In the genomic region with DNA sequence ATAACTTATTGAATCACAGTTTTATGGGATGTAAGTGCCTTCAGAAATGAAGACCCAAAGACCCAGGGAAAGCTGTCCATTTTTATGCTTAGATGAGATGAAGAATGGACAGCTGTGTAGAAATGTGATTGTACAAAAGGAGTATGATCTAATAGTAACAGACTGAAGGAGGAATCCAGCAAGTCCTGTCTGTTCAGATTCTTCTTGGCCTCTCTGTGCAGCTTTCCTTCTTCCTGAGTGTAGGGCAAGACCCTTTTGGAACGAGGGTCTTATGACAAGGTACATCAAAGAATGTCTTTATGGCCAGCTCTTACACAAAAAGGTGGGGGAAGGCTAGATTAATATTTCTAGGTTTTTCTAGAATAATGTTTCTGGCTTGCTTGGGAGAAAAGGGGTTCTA, we compare ENCODE assay signal across 28 cellular contexts. TPM values are rescaled to one million over a fixed set of nuclear protein-coding genes. Genes with fewer than 3 reads are reported as not detected.
DNase-seq lines count a peak whose midpoint lies in the region; ATAC-seq and TF ChIP-seq lines count a peak whose summit lies in the region.
"Had no signal": no experiment of that assay in that cellular context is flagged by ENCODE, and none has a peak within 500 bp of the region (broad histone marks: within the 10 kb centered on the region; RNA-seq: fewer than 3 reads in every experiment).

No MANE protein-coding gene starts in this region.

- no peaks in the 10 kb centered on the region for H3K36me3 Mint-ChIP-seq in CD4-positive, alpha-beta T cell (ENCODE audit: low read depth)
- H3K36me3 Mint-ChIP-seq in activated T-helper 17 cell treated with anti-CD3 and anti-CD28 coated beads, Interleukin-2, amount 50 U/mL, for 72 hours (ENCODE audit: low read depth): peaks cover 4% of the 10 kb centered on the region
- H3K36me3 Mint-ChIP-seq in mesothelial cell of epicardium: peaks cover 3% of the 10 kb centered on the region
- H3K36me3 Mint-ChIP-seq: CD4-positive, alpha-beta memory T cell; memory B cell had no signal

- peaks cover 6% of the 10 kb centered on the region for H3K4me1 Mint-ChIP-seq in CD4-positive, alpha-beta T cell (ENCODE audit: low read depth)
- peaks cover 5% of the 10 kb centered on the region for H3K4me1 Mint-ChIP-seq in activated T-helper 17 cell treated with anti-CD3 and anti-CD28 coated beads, Interleukin-2, amount 50 U/mL, for 72 hours
- H3K4me1 Mint-ChIP-seq in mesothelial cell of epicardium: peaks cover 44% of the 10 kb centered on the region

- H3K27ac ChIP-seq in CD4-positive, alpha-beta T cell (ENCODE audit: low read depth, low read length): no peak overlapping the region
- no peak overlapping the region for H3K27ac ChIP-seq in right atrium auricular region
- H3K27ac ChIP-seq: esophagus muscularis mucosa, upper lobe of right lung had no signal

- CTCF ChIA-PET in CD4-positive, alpha-beta T cell (lab: Charles Lee): interaction anchor here (1.0 to 2.3 kb wide), 3 partner anchors 18 to 54 kb away, joined by 3 to 10 read pairs (median 3); no protein-coding TSS in a partner anchor

- peaks cover 8% of the 10 kb centered on the region for H3K27me3 ChIP-seq in CD4-positive, alpha-beta T cell (ENCODE audit: control insufficient read depth, insufficient read depth, low read length)
- H3K27me3 ChIP-seq in skeletal muscle satellite cell (ENCODE audit: control insufficient read depth, insufficient read depth, low read length): no peaks in the 10 kb centered on the region
- H3K27me3 ChIP-seq in right atrium auricular region: no peaks in the 10 kb centered on the region
- H3K27me3 ChIP-seq: esophagus muscularis mucosa, upper lobe of right lung had no signal

- intact Hi-C loops in CD4-positive, alpha-beta T cell (cut with DNase I, micrococcal nuclease): loop anchor here in 1 of 2 experiments (2.0 to 5.0 kb wide), 2 partner anchors 50 to 685 kb away; a partner anchor contains a TSS

- POLR2A ChIA-PET in CD4-positive, alpha-beta T cell (lab: Charles Lee): interaction anchor here (5.9 kb wide), 1 partner anchor 40 kb away, joined by 52 read pairs; a partner anchor contains a TSS

- no peak for DNase-seq in CD4-positive, alpha-beta T cell
- DNase-seq in mesothelial cell of epicardium (ENCODE audit: low spot score in 2 of 2, unreplicated experiment in 2 of 2) (no peak), COR-L47 (lab: John Stamatoyannopoulos, UW) (no peak), NCI-H345 (lab: John Stamatoyannopoulos, UW) (no peak), right atrium auricular region (ENCODE audit: low spot score) (no peak)
- DNase-seq: activated CD4-positive, alpha-beta T cell treated with anti-CD3 and anti-CD28 coated beads, Interleukin-2, amount 50 U/mL, for 1 hour; activated CD8-positive, alpha-beta memory T cell treated with anti-CD3 and anti-CD28 coated beads, Interleukin-2, amount 10 ng/mL, durations not matched to agents 7 days and 5 days; activated naive CD4-positive, alpha-beta T cell treated with anti-CD3 and anti-CD28 coated beads for 36 hours; amniotic stem cell; CD4-positive, alpha-beta memory T cell; GOT3; NCI-H1694 treated with DMSO at 0.1 percent for 48 hours; NCI-H2171; NCI-H524; NK-92 treated with Interleukin-12 subunit alpha and Interleukin-12 subunit beta, amount 100 ng/mL, for 24 hours; occipital lobe; SHP77; stimulated activated CD4-positive, alpha-beta T cell treated with anti-CD3 and anti-CD28 coated beads, Interleukin-2, amount 100 ng/mL, for 24 hours; upper lobe of right lung had no signal

- peaks cover 34% of the 10 kb centered on the region for H3K4me1 ChIP-seq in skeletal muscle satellite cell (ENCODE audit: control insufficient read depth, insufficient read depth, low read length)
- H3K4me1 ChIP-seq in right atrium auricular region: peaks cover 0 to 14% of the 10 kb centered on the region in 2 donors
- H3K4me1 ChIP-seq: upper lobe of right lung had no signal

- peak overlapping the region; percentile 84 for H3K4me2 ChIP-seq in skeletal muscle satellite cell (ENCODE audit: low read length)

- H3K36me3 ChIP-seq in skeletal muscle satellite cell (ENCODE audit: insufficient read depth, low read length): peaks cover 2% of the 10 kb centered on the region
- H3K36me3 ChIP-seq in right atrium auricular region: no peaks in the 10 kb centered on the region
- H3K36me3 ChIP-seq: esophagus muscularis mucosa, upper lobe of right lung had no signal

- peaks cover 18% of the 10 kb centered on the region for H3K27me3 Mint-ChIP-seq in CD4-positive, alpha-beta T cell
- peaks cover 5% of the 10 kb centered on the region for H3K27me3 Mint-ChIP-seq in activated T-helper 17 cell treated with anti-CD3 and anti-CD28 coated beads, Interleukin-2, amount 50 U/mL, for 72 hours
- no peaks in the 10 kb centered on the region for H3K27me3 Mint-ChIP-seq in mesothelial cell of epicardium (ENCODE audit: low read depth)

- TF ChIP-seq CTCF in CD4-positive, alpha-beta T cell (IDR thresholded peaks at IDR 0.05): no peak
- TF ChIP-seq CTCF in mesothelial cell of epicardium (IDR thresholded peaks at IDR 0.05; ENCODE audit: unreplicated experiment) (no peak), right atrium auricular region (IDR thresholded peaks at IDR 0.05) (no peak)

- H3K4me3 Mint-ChIP-seq in CD4-positive, alpha-beta T cell: peak overlapping the region; percentile 22
- H3K4me3 Mint-ChIP-seq in activated T-helper 17 cell treated with anti-CD3 and anti-CD28 coated beads, Interleukin-2, amount 50 U/mL, for 72 hours: peak overlapping the region; percentile 80
- peak overlapping the region; percentile 85 for H3K4me3 Mint-ChIP-seq in mesothelial cell of epicardium
- H3K4me3 Mint-ChIP-seq: activated CD8-positive, alpha-beta memory T cell treated with anti-CD3 and anti-CD28 coated beads, Interleukin-2, amount 10 ng/mL, durations not matched to agents 7 days and 5 days; activated naive CD4-positive, alpha-beta T cell treated with anti-CD3 and anti-CD28 coated beads for 36 hours; memory B cell had no signal

- H3K4me3 ChIP-seq in skeletal muscle satellite cell (ENCODE audit: low read length) (peak overlapping the region; percentile 94), right atrium auricular region (no peak overlapping the region)
- H3K4me3 ChIP-seq: esophagus muscularis mucosa, upper lobe of right lung had no signal

- H3K9ac ChIP-seq in skeletal muscle satellite cell (ENCODE audit: low read depth, low read length): no peak overlapping the region

- H3K9me3 ChIP-seq in CD4-positive, alpha-beta T cell (ENCODE audit: control insufficient read depth, low read length): no peaks in the 10 kb centered on the region
- H3K9me3 ChIP-seq in skeletal muscle satellite cell (replicated peaks; ENCODE audit: low read length): no peaks in the 10 kb centered on the region
- H3K9me3 ChIP-seq in right atrium auricular region: no peaks in the 10 kb centered on the region
- H3K9me3 ChIP-seq: esophagus muscularis mucosa, upper lobe of right lung had no signal

- ATAC-seq in CD4-positive, alpha-beta T cell (ENCODE audit: poor library complexity): no peak
- no peak for ATAC-seq in activated T-helper 17 cell treated with anti-CD3 and anti-CD28 coated beads, Interleukin-2, amount 50 U/mL, for 72 hours (replicated peaks)
- ATAC-seq in HG03457 (IDR thresholded peaks at IDR 0.05; ENCODE audit: unreplicated experiment): no peak
- ATAC-seq: activated CD8-positive, alpha-beta memory T cell treated with anti-CD3 and anti-CD28 coated beads, Interleukin-2, amount 10 ng/mL, durations not matched to agents 7 days and 5 days; HepG2; left lobe of liver; Panc1; upper lobe of right lung; WTC11 had no signal

- no peak overlapping the region for H3K27ac Mint-ChIP-seq in CD4-positive, alpha-beta T cell
- H3K27ac Mint-ChIP-seq in activated T-helper 17 cell treated with anti-CD3 and anti-CD28 coated beads, Interleukin-2, amount 50 U/mL, for 72 hours: no peak overlapping the region
- H3K27ac Mint-ChIP-seq in mesothelial cell of epicardium: peak overlapping the region; percentile 94
- H3K27ac Mint-ChIP-seq: activated CD8-positive, alpha-beta memory T cell treated with anti-CD3 and anti-CD28 coated beads, Interleukin-2, amount 10 ng/mL, durations not matched to agents 7 days and 5 days; activated naive CD4-positive, alpha-beta T cell treated with anti-CD3 and anti-CD28 coated beads for 36 hours; memory B cell; WTC11 had no signal

- no peaks in the 10 kb centered on the region for H3K9me3 Mint-ChIP-seq in CD4-positive, alpha-beta T cell
- no peaks in the 10 kb centered on the region for H3K9me3 Mint-ChIP-seq in activated T-helper 17 cell treated with anti-CD3 and anti-CD28 coated beads, Interleukin-2, amount 50 U/mL, for 72 hours
- H3K9me3 Mint-ChIP-seq in mesothelial cell of epicardium: no peaks in the 10 kb centered on the region
- H3K9me3 Mint-ChIP-seq: activated naive CD4-positive, alpha-beta T cell treated with anti-CD3 and anti-CD28 coated beads for 36 hours; CD4-positive, alpha-beta memory T cell; memory B cell; WTC11 had no signal

RNA-seq across cellular contexts. Expression of a gene that starts 1.4 kb away (rescaled TPM):
- total RNA-seq in CD4-positive, alpha-beta T cell: 1 to 10 TPM in 1 of 2 experiments, under 1 TPM in 1; 0.71 to 1.1 TPM
- total RNA-seq in activated T-helper 17 cell treated with anti-CD3 and anti-CD28 coated beads, Interleukin-2, amount 50 U/mL, for 72 hours: 10 to 100 TPM; 51.3 to 54.5 TPM
- total RNA-seq in mesothelial cell of epicardium (37.8 to 43.5 TPM (median 38.7 TPM) in 3 replicates), right atrium auricular region (1 to 10 TPM; 1.3 to 3.6 TPM)
- 19.3 and 29.7 TPM in 2 replicates for total RNA-seq in skeletal muscle satellite cell (2012; rRNA removed)

RNA-seq across cellular contexts. Expression of a gene that starts 39.9 kb away (rescaled TPM):
- 1,000 to 10,000 TPM; 2,527 to 2,615 TPM for total RNA-seq in CD4-positive, alpha-beta T cell
- total RNA-seq in activated T-helper 17 cell treated with anti-CD3 and anti-CD28 coated beads, Interleukin-2, amount 50 U/mL, for 72 hours: 1,000 to 10,000 TPM; 1,985 to 2,291 TPM
- 1,296 to 1,333 TPM (median 1,329 TPM) in 3 replicates for total RNA-seq in mesothelial cell of epicardium
- 78.8 and 92.8 TPM in 2 replicates for total RNA-seq in skeletal muscle satellite cell (2012; rRNA removed)
- total RNA-seq in right atrium auricular region: 100 to 1,000 TPM; 560 to 705 TPM

Comparison
In these comparisons a context has a peak if more than half of its experiments do, and no peak if none do; other contexts are left out.
1. H3K4me3 Mint-ChIP-seq: peak in every context shown above with its lines; median percentile 85 in mesothelial cell of epicardium; 80 in activated T-helper 17 cell treated with anti-CD3 and anti-CD28 coated beads, Interleukin-2, amount 50 U/mL, for 72 hours; 22 in CD4-positive, alpha-beta T cell.